In genomic region chr2:105494683-105495425, GRCh38 we compare ENCODE assay signal across 19 cellular contexts.
DNase-seq lines count a peak whose midpoint lies in the region; ATAC-seq and TF ChIP-seq lines count a peak whose summit lies in the region.
"Had no signal": no experiment of that assay in that cellular context is flagged by ENCODE, and none has a peak within 500 bp of the region (broad histone marks: within the 10 kb centered on the region; RNA-seq: fewer than 3 reads in every experiment).

No MANE protein-coding gene starts in this region.

- H3K4me1 ChIP-seq in neural progenitor cell = no peaks in the 10 kb centered on the region
- H3K4me1 ChIP-seq in testis = peaks cover 36% of the 10 kb centered on the region

- no peak for TF ChIP-seq POLR2A in testis (IDR thresholded peaks at IDR 0.05)

- peak; percentile 5 for DNase-seq in DMS 273 (lab: John Stamatoyannopoulos, UW; ENCODE audit: unreplicated experiment)
- DNase-seq in DMS 273 treated with DMSO at 0.1 percent for 48 hours (lab: John Stamatoyannopoulos, UW) = no peak
- peak; percentile 62 for DNase-seq in left cardiac atrium
- no peak for DNase-seq in neural progenitor cell (ENCODE audit: low spot score)
- DNase-seq in testis = peak; percentile 46
- DNase-seq in AG20443 (ENCODE audit: low spot score) = no peak
- no peak for DNase-seq in stimulated activated CD4-positive, alpha-beta T cell treated with anti-CD3 and anti-CD28 coated beads, Interleukin-4, amount 100 ng/mL, for 1 hour
- DNase-seq: CD8-positive, alpha-beta memory T cell; GDM1; KG1; NCI-H1436; NCI-H2029; NCI-H2171; NCI-H446; NCI-H69; NK-92 treated with Interleukin-12 subunit alpha and Interleukin-12 subunit beta, amount 100 ng/mL, for 24 hours had no signal

- ATAC-seq in left cardiac atrium (peak; percentile 87 to 90), HG02610 (IDR thresholded peaks at IDR 0.05; ENCODE audit: unreplicated experiment) (no peak)
- ATAC-seq: GM12878 had no signal

- H3F3A ChIP-seq in neural progenitor cell (ENCODE audit: low read depth) = no peaks in the 10 kb centered on the region

- H3K9me3 Mint-ChIP-seq in neural progenitor cell = peaks cover 25% of the 10 kb centered on the region

- no peak overlapping the region for H3K4me2 ChIP-seq in neural progenitor cell

- H3K27me3 ChIP-seq in neural progenitor cell (no peaks in the 10 kb centered on the region), testis (no peaks in the 10 kb centered on the region)

- H3K9ac ChIP-seq in neural progenitor cell = no peak overlapping the region

- H3K4me1 Mint-ChIP-seq in neural progenitor cell = peaks cover 7% of the 10 kb centered on the region
- H3K4me1 Mint-ChIP-seq: CD8-positive, alpha-beta memory T cell had no signal

- no peak overlapping the region for H3K27ac ChIP-seq in neural progenitor cell
- peak overlapping the region; percentile 42 to 76 for H3K27ac ChIP-seq in testis
- H3K27ac ChIP-seq: 22Rv1 had no signal

- H3K79me2 ChIP-seq in neural progenitor cell (ENCODE audit: low read depth) = no peaks in the 10 kb centered on the region

- H3K36me3 Mint-ChIP-seq in neural progenitor cell = no peaks in the 10 kb centered on the region

- no peak overlapping the region for H3K4me3 ChIP-seq in neural progenitor cell
- H3K4me3 ChIP-seq in testis = no peak overlapping the region
- H3K4me3 ChIP-seq: GM12878 had no signal

- peaks cover 5% of the 10 kb centered on the region for H3K27me3 Mint-ChIP-seq in neural progenitor cell (ENCODE audit: insufficient read depth, low read depth)

- 57 to 71% methylated on average over 12 to 13 of the region's 13 CpGs for WGBS in testis, 2 donors

- H2AFZ ChIP-seq in neural progenitor cell (replicated peaks) = no peak overlapping the region

- intact Hi-C loops in left cardiac atrium (cut with DNase I) = no loop called here
- intact Hi-C loops in testis (cut with DNase I; ENCODE audit: low total_unique reads) = loop anchor here (10.0 kb wide), 1 partner anchor 120 kb away; no protein-coding TSS in a partner anchor

- H3K4me3 Mint-ChIP-seq in neural progenitor cell = no peak overlapping the region
- H3K4me3 Mint-ChIP-seq: CD8-positive, alpha-beta memory T cell had no signal

- TF ChIP-seq CTCF in neural progenitor cell (IDR thresholded peaks at IDR 0.05) = no peak
- no peak for TF ChIP-seq CTCF in testis (IDR thresholded peaks at IDR 0.05)

- H3K27ac Mint-ChIP-seq in neural progenitor cell = peak overlapping the region; percentile 51
- H3K27ac Mint-ChIP-seq: CD8-positive, alpha-beta memory T cell had no signal

- H3K9me3 ChIP-seq in neural progenitor cell (ENCODE audit: low read depth) (no peaks in the 10 kb centered on the region), testis (no peaks in the 10 kb centered on the region)

- no peaks in the 10 kb centered on the region for H4K20me1 ChIP-seq in neural progenitor cell (ENCODE audit: low read depth)

- no peaks in the 10 kb centered on the region for H3K36me3 ChIP-seq in neural progenitor cell
- H3K36me3 ChIP-seq in testis (ENCODE audit: low read depth, missing control alignments) = no peaks in the 10 kb centered on the region

Comparison
In these comparisons a context has a peak if more than half of its experiments do, and no peak if none do; other contexts are left out.
1. DNase-seq: peak in DMS 273 (single experiment), left cardiac atrium (single experiment) and testis (single experiment); none in DMS 273 treated with DMSO at 0.1 percent for 48 hours (single experiment), neural progenitor cell (single experiment), AG20443 (single experiment) and stimulated activated CD4-positive, alpha-beta T cell treated with anti-CD3 and anti-CD28 coated beads, Interleukin-4, amount 100 ng/mL, for 1 hour (single experiment).